19 cellular contexts compared by ENCODE assay signal in the genomic region with DNA sequence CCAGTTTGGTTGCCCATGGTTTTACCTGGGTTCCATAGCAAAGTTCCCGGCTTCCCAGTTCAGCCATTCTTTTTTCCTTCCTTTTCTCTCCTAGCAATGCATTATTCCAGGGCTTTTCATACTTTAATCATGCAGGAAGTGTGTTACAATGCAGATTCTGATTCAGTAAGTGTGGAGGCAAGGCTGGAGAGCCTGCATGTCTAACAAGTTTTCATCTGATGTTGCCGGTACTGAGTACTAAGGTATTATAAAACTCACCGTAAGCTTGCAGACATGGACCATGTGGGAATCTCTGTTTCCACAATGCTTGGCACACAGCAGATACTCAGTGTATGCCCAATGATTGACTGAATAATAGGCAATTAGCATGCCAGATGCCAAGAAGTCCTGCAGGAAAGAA.
"Had no signal": no experiment of that assay in that cellular context is flagged by ENCODE, and none has a peak within 500 bp of the region (broad histone marks: within the 10 kb centered on the region; RNA-seq: fewer than 3 reads in every experiment).

No MANE protein-coding gene starts in this region.

- ATAC-seq: activated CD8-positive, alpha-beta T cell treated with anti-CD3 and anti-CD28 coated beads, Interleukin-2, amount 10 ng/mL, durations not matched to agents 7 days and 5 days; body of pancreas; left lung; psoas muscle; right cardiac atrium; stimulated activated naive CD8-positive, alpha-beta T cell treated with anti-CD3 and anti-CD28 coated beads, Interleukin-15, Interleukin-2, amounts not matched to agents 100 U/mL and 50 U/mL, for 24 hours had no signal

- H3K4me3 Mint-ChIP-seq: activated CD4-positive, alpha-beta T cell treated with anti-CD3 and anti-CD28 coated beads, Interleukin-2, amount 10 ng/mL, durations not matched to agents 24 days and 14 days; activated CD8-positive, alpha-beta T cell treated with anti-CD3 and anti-CD28 coated beads, Interleukin-2, amount 10 ng/mL, durations not matched to agents 7 days and 5 days; activated naive CD8-positive, alpha-beta T cell treated with anti-CD3 and anti-CD28 coated beads, Interleukin-2, amount 10 ng/mL, durations not matched to agents 7 days and 5 days; activated T-cell treated with anti-CD3 and anti-CD28 coated beads, Interleukin-2, amount 50 U/mL, for 24 hours had no signal

- H3K4me1 Mint-ChIP-seq: activated CD4-positive, alpha-beta T cell treated with anti-CD3 and anti-CD28 coated beads, Interleukin-2, amount 10 ng/mL, durations not matched to agents 24 days and 14 days; activated naive CD8-positive, alpha-beta T cell treated with anti-CD3 and anti-CD28 coated beads, Interleukin-2, amount 10 ng/mL, durations not matched to agents 7 days and 5 days had no signal

- H3K27ac Mint-ChIP-seq: activated CD4-positive, alpha-beta T cell treated with anti-CD3 and anti-CD28 coated beads, Interleukin-2, amount 10 ng/mL, durations not matched to agents 24 days and 14 days; activated CD8-positive, alpha-beta T cell treated with anti-CD3 and anti-CD28 coated beads, Interleukin-2, amount 10 ng/mL, durations not matched to agents 7 days and 5 days; activated naive CD8-positive, alpha-beta T cell treated with anti-CD3 and anti-CD28 coated beads, Interleukin-2, amount 10 ng/mL, durations not matched to agents 7 days and 5 days; activated T-helper 2 cell treated with anti-CD3 and anti-CD28 coated beads, Interferon-gamma antibody, Interleukin-2, Interleukin-4, amounts not matched to agents 10 μg/mL and 5 μg/mL and 100 μg/mL, durations not matched to agents 14 hours and 24 hours and 36 hours had no signal

- H3K27me3 ChIP-seq: body of pancreas, left lung, vagina had no signal

- DNase-seq: activated CD4-positive, alpha-beta T cell treated with anti-CD3 and anti-CD28 coated beads, Interleukin-2, amount 10 ng/mL, durations not matched to agents 24 days and 14 days; activated CD8-positive, alpha-beta T cell treated with anti-CD3 and anti-CD28 coated beads, Interleukin-2, amount 10 ng/mL, durations not matched to agents 7 days and 5 days; activated naive CD4-positive, alpha-beta T cell treated with Interleukin-2 at 50 U/mL for 16 hours; activated naive CD8-positive, alpha-beta T cell treated with anti-CD3 and anti-CD28 coated beads, Interleukin-2, amount 10 ng/mL, durations not matched to agents 7 days and 5 days; activated T-cell treated with anti-CD3 and anti-CD28 coated beads, Interleukin-2, amount 50 U/mL, for 24 hours; amygdala; central memory CD4-positive, alpha-beta T cell; dorsolateral prefrontal cortex; hippocampal formation; left lung; psoas muscle; right cardiac atrium; stimulated activated naive CD8-positive, alpha-beta T cell treated with anti-CD3 and anti-CD28 coated beads, Interleukin-15, Interleukin-2, amounts not matched to agents 100 U/mL and 50 U/mL, for 24 hours; substantia nigra; tibial artery had no signal

- H3K36me3 ChIP-seq: left lung, tibial artery, vagina had no signal

- FAIRE-seq: colon had no signal

- H3K4me3 ChIP-seq: body of pancreas, dorsolateral prefrontal cortex, left lung, psoas muscle, tibial artery, vagina had no signal

- H3K27ac ChIP-seq: body of pancreas, dorsolateral prefrontal cortex, left lung, psoas muscle, tibial artery, vagina had no signal

- H3K9me3 ChIP-seq: body of pancreas, psoas muscle, vagina had no signal

- H3K27me3 Mint-ChIP-seq: activated CD4-positive, alpha-beta T cell treated with anti-CD3 and anti-CD28 coated beads, Interleukin-2, amount 10 ng/mL, durations not matched to agents 24 days and 14 days had no signal

- H3K4me1 ChIP-seq: body of pancreas, left lung, psoas muscle, tibial artery, vagina had no signal

- H3K36me3 Mint-ChIP-seq: activated naive CD8-positive, alpha-beta T cell treated with anti-CD3 and anti-CD28 coated beads, Interleukin-2, amount 10 ng/mL, durations not matched to agents 7 days and 5 days had no signal
